In genomic region chr3:95926904-95927501, GRCh38 we compare ENCODE assay signal across 2 cellular contexts.
TF ChIP-seq lines count a peak whose summit lies in the region.

No MANE protein-coding gene starts in this region.

TF ChIP-seq in GM23338, 12 proteins besides CTCF, POLR2A, EP300 and RAD21 (continued from another document):
- TF ChIP-seq ZNF114 (CRISPR knock-in tag; IDR thresholded peaks at IDR 0.05) (peak; percentile 99), REST (IDR thresholded peaks at IDR 0.05; ENCODE audit: unreplicated experiment) (no peak), CREB1 (CRISPR knock-in tag; IDR thresholded peaks at IDR 0.05; ENCODE audit: low read depth) (no peak; the same call in 1 of the 2 replicates), JUNB (IDR thresholded peaks at IDR 0.05; ENCODE audit: unreplicated experiment) (no peak), NANOG (IDR thresholded peaks at IDR 0.05; ENCODE audit: borderline replicate concordance) (peak; percentile 78; the same call in 1 of the 2 replicates), ZNF462 (CRISPR knock-in tag; IDR thresholded peaks at IDR 0.05) (peak; percentile 50), ZNF331 (CRISPR knock-in tag; IDR thresholded peaks at IDR 0.05; ENCODE audit: low read depth) (no peak), EZH2phosphoT487 (IDR thresholded peaks at IDR 0.05; ENCODE audit: unreplicated experiment) (no peak), POLR2AphosphoS5 (IDR thresholded peaks at IDR 0.05; ENCODE audit: low read depth) (0 out of 2 replicates have a peak, but pooled peaks have one; percentile 17)

TF ChIP-seq in WTC11, 78 proteins besides CTCF, POLR2A, EP300 and RAD21 (continued from another document):
- TF ChIP-seq FOXP4 (CRISPR knock-in tag; IDR thresholded peaks at IDR 0.05), result 0 out of 2 replicates have a peak, but pooled peaks have one; percentile 49
- TF ChIP-seq ETV6 (CRISPR knock-in tag; IDR thresholded peaks at IDR 0.05), result 0 out of 2 replicates have a peak, but pooled peaks have one; percentile 42
- TF ChIP-seq ZNF423 (CRISPR knock-in tag; IDR thresholded peaks at IDR 0.05), result peak; percentile 42; the same call in 1 of the 2 replicates
- TF ChIP-seq FOXK1 (CRISPR knock-in tag; IDR thresholded peaks at IDR 0.05), result peak; percentile 44; the same call in 1 of the 2 replicates
- TF ChIP-seq E2F4 (CRISPR knock-in tag; IDR thresholded peaks at IDR 0.05; ENCODE audit: borderline replicate concordance, low read depth), result no peak
- peak; percentile 26; the same call in 1 of the 2 replicates for TF ChIP-seq USF2 (CRISPR knock-in tag; IDR thresholded peaks at IDR 0.05)
- peak; percentile 78; the same call in 1 of the 2 replicates for TF ChIP-seq MYBL2 (CRISPR knock-in tag; IDR thresholded peaks at IDR 0.05)
- peak; percentile 83; the same call in 1 of the 2 replicates for TF ChIP-seq TEAD1 (CRISPR knock-in tag; IDR thresholded peaks at IDR 0.05)
